In genomic region chr19:39676004-39676403, GRCh38 we compare ENCODE assay signal across 18 cellular contexts. TPM values are rescaled to one million over a fixed set of nuclear protein-coding genes. Genes with fewer than 3 reads are reported as not detected.
A peak's percentile ranks its signal among the peaks of the same experiment; 100 is the strongest.
DNase-seq lines count a peak whose midpoint lies in the region; ATAC-seq and TF ChIP-seq lines count a peak whose summit lies in the region.
"Had no signal": no experiment of that assay in that cellular context is flagged by ENCODE, and none has a peak within 500 bp of the region (broad histone marks: within the 10 kb centered on the region; RNA-seq: fewer than 3 reads in every experiment).

No MANE protein-coding gene starts in this region.

- no peaks in the 10 kb centered on the region for H3K36me3 Mint-ChIP-seq in activated CD4-positive, alpha-beta memory T cell treated with anti-CD3 and anti-CD28 coated beads, Interleukin-2, amount 10 ng/mL, durations not matched to agents 7 days and 5 days (ENCODE audit: low read depth)

- H3K4me1 Mint-ChIP-seq in activated CD4-positive, alpha-beta memory T cell treated with anti-CD3 and anti-CD28 coated beads, Interleukin-2, amount 10 ng/mL, durations not matched to agents 7 days and 5 days, result peaks cover 59% of the 10 kb centered on the region

- H3K4me3 ChIP-seq in fibroblast of mammary gland (ENCODE audit: control insufficient read depth, low read depth, low read length), result no peak overlapping the region
- H3K4me3 ChIP-seq: Peyer's patch had no signal

- TF ChIP-seq CTCF in fibroblast of mammary gland (conservative IDR thresholded peaks at IDR 0.05; ENCODE audit: control insufficient read depth, insufficient read depth, low read depth, low read length), result no peak

- CTCF ChIA-PET in activated CD4-positive, alpha-beta memory T cell treated with anti-CD3 and anti-CD28 coated beads, Interleukin-2, amount 10 ng/mL, durations not matched to agents 7 days and 5 days (lab: Charles Lee), result interaction anchor here (1.2 to 7.5 kb wide), 3 partner anchors 123 to 167 kb away, joined by 4 to 54 read pairs (median 15); no protein-coding TSS in a partner anchor

- DNase-seq in activated naive CD4-positive, alpha-beta T cell treated with Interleukin-2 at 50 U/mL for 16 hours, result peak; percentile 15
- no peak for DNase-seq in activated naive CD4-positive, alpha-beta T cell (lab: John Stamatoyannopoulos, UW)
- DNase-seq in HT1080 (ENCODE audit: low read depth) (peak; percentile 19), fibroblast of mammary gland (ENCODE audit: low read depth) (peak; percentile 3)
- no peak for DNase-seq in activated CD4-positive, alpha-beta memory T cell treated with anti-CD3 and anti-CD28 coated beads, Interleukin-2, amount 10 ng/mL, durations not matched to agents 7 days and 5 days
- DNase-seq: COR-L47, naive B cell, NCI-H2029 treated with DMSO at 0.1 percent for 48 hours, NCI-H526 treated with DMSO at 0.1 percent for 48 hours, Peyer's patch had no signal

- H3K27me3 Mint-ChIP-seq in activated CD4-positive, alpha-beta memory T cell treated with anti-CD3 and anti-CD28 coated beads, Interleukin-2, amount 10 ng/mL, durations not matched to agents 7 days and 5 days, result peaks cover 4% of the 10 kb centered on the region

- peak overlapping the region; percentile 69 for H3K27ac Mint-ChIP-seq in activated CD4-positive, alpha-beta memory T cell treated with anti-CD3 and anti-CD28 coated beads, Interleukin-2, amount 10 ng/mL, durations not matched to agents 7 days and 5 days
- H3K27ac Mint-ChIP-seq: naive B cell had no signal

- H3K9me3 Mint-ChIP-seq in activated CD4-positive, alpha-beta memory T cell treated with anti-CD3 and anti-CD28 coated beads, Interleukin-2, amount 10 ng/mL, durations not matched to agents 7 days and 5 days, result no peaks in the 10 kb centered on the region
- H3K9me3 Mint-ChIP-seq: naive B cell had no signal

- ATAC-seq in GM21825 (IDR thresholded peaks at IDR 0.05; ENCODE audit: unreplicated experiment), result no peak
- ATAC-seq in GM19351 (IDR thresholded peaks at IDR 0.05; ENCODE audit: unreplicated experiment), result no peak
- ATAC-seq in HG03095 (IDR thresholded peaks at IDR 0.05; ENCODE audit: unreplicated experiment), result no peak

- POLR2A ChIA-PET in activated CD4-positive, alpha-beta memory T cell treated with anti-CD3 and anti-CD28 coated beads, Interleukin-2, amount 10 ng/mL, durations not matched to agents 7 days and 5 days (lab: Charles Lee), result interaction anchor here (0.6 to 1.4 kb wide), 3 partner anchors 83 to 294 kb away, joined by 3 to 5 read pairs (median 3); partner anchors contain the start of genes PSMC4 and RPS16

- no peak overlapping the region for H3K4me3 Mint-ChIP-seq in activated CD4-positive, alpha-beta memory T cell treated with anti-CD3 and anti-CD28 coated beads, Interleukin-2, amount 10 ng/mL, durations not matched to agents 7 days and 5 days
- H3K4me3 Mint-ChIP-seq: naive B cell had no signal

RNA-seq across cellular contexts. Expression of gene LGALS16, which starts 20.3 kb away (rescaled TPM):
- not detected in 2 replicates for total RNA-seq in HT1080 (2014; rRNA removed; shearing (Covaris generic))
- not detected in 2 replicates for polyA plus RNA-seq in HT1080 (2015; cell fraction: cytosol; rRNA removed)
- not detected in 2 replicates for polyA plus RNA-seq in HT1080 (2015; cell fraction: nucleus; rRNA removed)
- not detected for total RNA-seq in activated CD4-positive, alpha-beta memory T cell treated with anti-CD3 and anti-CD28 coated beads, Interleukin-2, amount 10 ng/mL, durations not matched to agents 7 days and 5 days
- total RNA-seq: cerebellum, endothelial cell of umbilical vein, H4, liver, Peyer's patch, ureter had no signal
- polyA plus RNA-seq: endothelial cell of umbilical vein, liver had no signal

RNA-seq across cellular contexts. Expression of gene LGALS14, which starts 28.3 kb away (rescaled TPM):
- total RNA-seq in HT1080 (2014; rRNA removed; shearing (Covaris generic)), result not detected in 2 replicates
- polyA plus RNA-seq in HT1080 (2015; cell fraction: cytosol; rRNA removed), result not detected in 2 replicates
- not detected in 2 replicates for polyA plus RNA-seq in HT1080 (2015; cell fraction: nucleus; rRNA removed)
- total RNA-seq in activated CD4-positive, alpha-beta memory T cell treated with anti-CD3 and anti-CD28 coated beads, Interleukin-2, amount 10 ng/mL, durations not matched to agents 7 days and 5 days, result under 1 TPM in 1 of 2 experiments, not detected in 1; 0.90 TPM
- total RNA-seq: cerebellum, endothelial cell of umbilical vein, H4, liver, Peyer's patch, ureter had no signal
- polyA plus RNA-seq: endothelial cell of umbilical vein, liver had no signal

Comparison
In these comparisons a context has a peak if more than half of its experiments do, and no peak if none do; other contexts are left out.
1. DNase-seq: peak in activated naive CD4-positive, alpha-beta T cell treated with Interleukin-2 at 50 U/mL for 16 hours (single experiment), HT1080 (single experiment) and fibroblast of mammary gland (single experiment); none in activated naive CD4-positive, alpha-beta T cell (0 of 4) and activated CD4-positive, alpha-beta memory T cell treated with anti-CD3 and anti-CD28 coated beads, Interleukin-2, amount 10 ng/mL, durations not matched to agents 7 days and 5 days (single experiment).